Comparison of ENCODE assay signal across 3 cellular contexts in the genomic region with DNA sequence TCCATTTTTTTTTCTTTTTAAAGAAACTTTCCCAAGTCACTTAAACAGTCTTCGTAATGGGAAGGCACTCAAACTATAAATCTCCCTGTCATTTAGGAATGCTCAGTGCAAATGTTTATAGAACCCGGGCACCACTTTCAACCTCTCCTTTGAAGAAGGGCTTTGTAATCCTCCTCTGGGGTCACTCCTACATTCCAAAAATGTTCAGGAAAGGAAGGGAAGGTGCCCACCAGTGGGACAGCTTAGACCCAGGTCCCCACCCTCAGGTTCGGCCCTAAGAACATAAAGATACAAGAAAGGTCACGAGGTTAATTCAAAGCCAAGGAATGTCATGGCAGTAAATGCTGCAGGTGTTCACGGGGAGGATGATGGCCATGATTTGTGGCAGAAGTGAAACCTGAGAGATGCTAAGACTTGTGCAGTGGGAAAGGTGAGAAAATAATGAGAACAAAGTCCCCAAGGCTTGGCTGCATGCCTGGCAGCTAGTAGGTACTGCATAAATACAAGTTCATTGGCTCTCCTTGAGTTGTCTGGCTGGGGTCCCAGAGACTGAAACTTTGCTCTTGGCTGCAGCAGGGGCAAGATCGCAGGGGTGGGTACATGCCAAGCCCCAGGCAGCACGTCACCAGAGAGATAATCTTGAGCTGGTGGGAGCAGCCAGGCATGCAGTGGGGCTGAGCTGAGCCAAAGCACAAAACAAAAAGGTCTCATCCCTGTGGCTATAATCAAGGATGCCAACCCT.
TF ChIP-seq lines count a peak whose summit lies in the region.

No MANE protein-coding gene starts in this region.

TF ChIP-seq in IMR-90, 13 proteins besides CTCF, POLR2A, EP300 and RAD21:
- TF ChIP-seq BHLHE40 (IDR thresholded peaks at IDR 0.05; ENCODE audit: low read depth, low read length) (no peak), CEBPB (IDR thresholded peaks at IDR 0.05; ENCODE audit: low read depth, low read length) (no peak), NFE2L2 (IDR thresholded peaks at IDR 0.05; ENCODE audit: low read depth, low read length) (no peak), MXI1 (IDR thresholded peaks at IDR 0.05; ENCODE audit: borderline replicate concordance, low read depth, low read length) (no peak), RFX5 (IDR thresholded peaks at IDR 0.05; ENCODE audit: low read depth, low read length) (no peak), MAZ (IDR thresholded peaks at IDR 0.05; ENCODE audit: borderline replicate concordance, low read depth, low read length) (no peak), MAFK (IDR thresholded peaks at IDR 0.05; ENCODE audit: low read depth, low read length) (no peak), SMC3 (IDR thresholded peaks at IDR 0.05; ENCODE audit: low read depth, low read length) (no peak), FOS (IDR thresholded peaks at IDR 0.05; ENCODE audit: low read depth, low read length) (no peak), RCOR1 (IDR thresholded peaks at IDR 0.05; ENCODE audit: insufficient replicate concordance, low read length) (no peak), CHD1 (IDR thresholded peaks at IDR 0.05; ENCODE audit: low read depth, low read length) (no peak)
- TF ChIP-seq, protein P1, sequence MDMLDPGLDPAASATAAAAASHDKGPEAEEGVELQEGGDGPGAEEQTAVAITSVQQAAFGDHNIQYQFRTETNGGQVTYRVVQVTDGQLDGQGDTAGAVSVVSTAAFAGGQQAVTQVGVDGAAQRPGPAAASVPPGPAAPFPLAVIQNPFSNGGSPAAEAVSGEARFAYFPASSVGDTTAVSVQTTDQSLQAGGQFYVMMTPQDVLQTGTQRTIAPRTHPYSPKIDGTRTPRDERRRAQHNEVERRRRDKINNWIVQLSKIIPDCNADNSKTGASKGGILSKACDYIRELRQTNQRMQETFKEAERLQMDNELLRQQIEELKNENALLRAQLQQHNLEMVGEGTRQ (IDR thresholded peaks at IDR 0.05; ENCODE audit: low read depth, low read length) = no peak
- TF ChIP-seq, protein P2, sequence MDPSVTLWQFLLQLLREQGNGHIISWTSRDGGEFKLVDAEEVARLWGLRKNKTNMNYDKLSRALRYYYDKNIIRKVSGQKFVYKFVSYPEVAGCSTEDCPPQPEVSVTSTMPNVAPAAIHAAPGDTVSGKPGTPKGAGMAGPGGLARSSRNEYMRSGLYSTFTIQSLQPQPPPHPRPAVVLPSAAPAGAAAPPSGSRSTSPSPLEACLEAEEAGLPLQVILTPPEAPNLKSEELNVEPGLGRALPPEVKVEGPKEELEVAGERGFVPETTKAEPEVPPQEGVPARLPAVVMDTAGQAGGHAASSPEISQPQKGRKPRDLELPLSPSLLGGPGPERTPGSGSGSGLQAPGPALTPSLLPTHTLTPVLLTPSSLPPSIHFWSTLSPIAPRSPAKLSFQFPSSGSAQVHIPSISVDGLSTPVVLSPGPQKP (IDR thresholded peaks at IDR 0.05; ENCODE audit: borderline replicate concordance, low read depth, low read length) = no peak

TF ChIP-seq in SK-N-SH treated with all-trans-retinoic acid at 6 μM for 48 hours, 23 proteins besides CTCF, POLR2A, EP300 and RAD21:
- 0 out of 2 replicates have a peak, but pooled peaks have one; percentile 77 for TF ChIP-seq CSDC2 (CRISPR knock-in tag; IDR thresholded peaks at IDR 0.05)
- peak; percentile 81 for TF ChIP-seq ISL1 (CRISPR knock-in tag; IDR thresholded peaks at IDR 0.05)
- TF ChIP-seq ZNF8 (CRISPR knock-in tag; IDR thresholded peaks at IDR 0.05) = no peak
TF ChIP-seq in SK-N-SH treated with all-trans-retinoic acid at 6 μM for 48 hours: peak in this region for 2.

TF ChIP-seq in liver, 16 proteins besides CTCF, POLR2A, EP300 and RAD21:
- no peak for TF ChIP-seq JUND (IDR thresholded peaks at IDR 0.05)
- peak; percentile 56 to 64 for TF ChIP-seq HNF4A (conservative IDR thresholded peaks at IDR 0.05)
- peak; percentile 26 for TF ChIP-seq HNF4G (IDR thresholded peaks at IDR 0.05)
